In the genomic region with DNA sequence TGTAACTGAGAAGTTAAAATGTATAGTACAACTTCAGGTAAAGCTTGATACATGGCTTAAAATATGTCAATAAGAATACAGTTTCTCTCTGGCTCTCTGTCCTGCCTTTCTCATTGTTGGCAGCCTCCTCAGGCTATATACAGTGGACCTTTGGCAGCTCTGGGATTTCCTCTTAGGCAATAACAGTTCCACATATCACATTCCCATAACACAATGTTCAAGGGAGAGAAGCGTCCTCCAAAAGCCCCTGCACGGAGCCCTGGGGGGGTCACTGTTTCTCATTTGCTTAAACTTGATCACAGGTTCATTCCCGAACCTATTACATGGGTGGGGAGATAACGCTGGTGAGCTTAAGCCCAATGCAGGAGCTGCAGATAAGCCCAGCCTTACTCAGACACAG, we compare ENCODE assay signal across 2 cellular contexts.
A peak's percentile ranks its signal among the peaks of the same experiment; 100 is the strongest.
TF ChIP-seq lines count a peak whose summit lies in the region.

No MANE protein-coding gene starts in this region.

TF ChIP-seq in liver, 16 proteins besides CTCF, POLR2A, EP300 and RAD21 (continued from another document):
- TF ChIP-seq YY1 (IDR thresholded peaks at IDR 0.05) (peak; percentile 41), GABPA (IDR thresholded peaks at IDR 0.05 in 1 of 2, conservative IDR thresholded peaks at IDR 0.05 in 1 of 2) (no peak), NR2F2 (IDR thresholded peaks at IDR 0.05) (no peak), FOXA2 (IDR thresholded peaks at IDR 0.05) (peak; percentile 18), HNF4G (IDR thresholded peaks at IDR 0.05) (no peak), SP1 (IDR thresholded peaks at IDR 0.05) (peak; percentile 27), TAF1 (conservative IDR thresholded peaks at IDR 0.05) (no peak)
- TF ChIP-seq, protein P1, sequence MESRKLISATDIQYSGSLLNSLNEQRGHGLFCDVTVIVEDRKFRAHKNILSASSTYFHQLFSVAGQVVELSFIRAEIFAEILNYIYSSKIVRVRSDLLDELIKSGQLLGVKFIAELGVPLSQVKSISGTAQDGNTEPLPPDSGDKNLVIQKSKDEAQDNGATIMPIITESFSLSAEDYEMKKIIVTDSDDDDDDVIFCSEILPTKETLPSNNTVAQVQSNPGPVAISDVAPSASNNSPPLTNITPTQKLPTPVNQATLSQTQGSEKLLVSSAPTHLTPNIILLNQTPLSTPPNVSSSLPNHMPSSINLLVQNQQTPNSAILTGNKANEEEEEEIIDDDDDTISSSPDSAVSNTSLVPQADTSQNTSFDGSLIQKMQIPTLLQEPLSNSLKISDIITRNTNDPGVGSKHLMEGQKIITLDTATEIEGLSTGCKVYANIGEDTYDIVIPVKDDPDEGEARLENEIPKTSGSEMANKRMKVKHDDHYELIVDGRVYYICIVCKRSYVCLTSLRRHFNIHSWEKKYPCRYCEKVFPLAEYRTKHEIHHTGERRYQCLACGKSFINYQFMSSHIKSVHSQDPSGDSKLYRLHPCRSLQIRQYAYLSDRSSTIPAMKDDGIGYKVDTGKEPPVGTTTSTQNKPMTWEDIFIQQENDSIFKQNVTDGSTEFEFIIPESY (IDR thresholded peaks at IDR 0.05), result no peak
- TF ChIP-seq, protein P2, sequence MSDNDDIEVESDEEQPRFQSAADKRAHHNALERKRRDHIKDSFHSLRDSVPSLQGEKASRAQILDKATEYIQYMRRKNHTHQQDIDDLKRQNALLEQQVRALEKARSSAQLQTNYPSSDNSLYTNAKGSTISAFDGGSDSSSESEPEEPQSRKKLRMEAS (IDR thresholded peaks at IDR 0.05), result peak; percentile 37
- TF ChIP-seq, protein P3, sequence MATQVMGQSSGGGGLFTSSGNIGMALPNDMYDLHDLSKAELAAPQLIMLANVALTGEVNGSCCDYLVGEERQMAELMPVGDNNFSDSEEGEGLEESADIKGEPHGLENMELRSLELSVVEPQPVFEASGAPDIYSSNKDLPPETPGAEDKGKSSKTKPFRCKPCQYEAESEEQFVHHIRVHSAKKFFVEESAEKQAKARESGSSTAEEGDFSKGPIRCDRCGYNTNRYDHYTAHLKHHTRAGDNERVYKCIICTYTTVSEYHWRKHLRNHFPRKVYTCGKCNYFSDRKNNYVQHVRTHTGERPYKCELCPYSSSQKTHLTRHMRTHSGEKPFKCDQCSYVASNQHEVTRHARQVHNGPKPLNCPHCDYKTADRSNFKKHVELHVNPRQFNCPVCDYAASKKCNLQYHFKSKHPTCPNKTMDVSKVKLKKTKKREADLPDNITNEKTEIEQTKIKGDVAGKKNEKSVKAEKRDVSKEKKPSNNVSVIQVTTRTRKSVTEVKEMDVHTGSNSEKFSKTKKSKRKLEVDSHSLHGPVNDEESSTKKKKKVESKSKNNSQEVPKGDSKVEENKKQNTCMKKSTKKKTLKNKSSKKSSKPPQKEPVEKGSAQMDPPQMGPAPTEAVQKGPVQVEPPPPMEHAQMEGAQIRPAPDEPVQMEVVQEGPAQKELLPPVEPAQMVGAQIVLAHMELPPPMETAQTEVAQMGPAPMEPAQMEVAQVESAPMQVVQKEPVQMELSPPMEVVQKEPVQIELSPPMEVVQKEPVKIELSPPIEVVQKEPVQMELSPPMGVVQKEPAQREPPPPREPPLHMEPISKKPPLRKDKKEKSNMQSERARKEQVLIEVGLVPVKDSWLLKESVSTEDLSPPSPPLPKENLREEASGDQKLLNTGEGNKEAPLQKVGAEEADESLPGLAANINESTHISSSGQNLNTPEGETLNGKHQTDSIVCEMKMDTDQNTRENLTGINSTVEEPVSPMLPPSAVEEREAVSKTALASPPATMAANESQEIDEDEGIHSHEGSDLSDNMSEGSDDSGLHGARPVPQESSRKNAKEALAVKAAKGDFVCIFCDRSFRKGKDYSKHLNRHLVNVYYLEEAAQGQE (IDR thresholded peaks at IDR 0.05), result no peak

TF ChIP-seq in HepG2, 621 proteins besides CTCF, POLR2A, EP300 and RAD21 (continued from another document):
- TF ChIP-seq, protein P4, sequence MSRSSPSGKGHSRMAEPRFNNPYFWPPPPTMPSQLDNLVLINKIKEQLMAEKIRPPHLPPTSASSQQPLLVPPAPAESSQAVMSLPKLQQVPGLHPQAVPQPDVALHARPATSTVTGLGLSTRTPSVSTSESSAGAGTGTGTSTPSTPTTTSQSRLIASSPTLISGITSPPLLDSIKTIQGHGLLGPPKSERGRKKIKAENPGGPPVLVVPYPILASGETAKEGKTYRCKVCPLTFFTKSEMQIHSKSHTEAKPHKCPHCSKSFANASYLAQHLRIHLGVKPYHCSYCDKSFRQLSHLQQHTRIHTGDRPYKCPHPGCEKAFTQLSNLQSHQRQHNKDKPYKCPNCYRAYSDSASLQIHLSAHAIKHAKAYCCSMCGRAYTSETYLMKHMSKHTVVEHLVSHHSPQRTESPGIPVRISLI (CRISPR knock-in tag; IDR thresholded peaks at IDR 0.05; ENCODE audit: borderline replicate concordance), result no peak
- TF ChIP-seq ZNF383 (CRISPR knock-in tag; IDR thresholded peaks at IDR 0.05; ENCODE audit: borderline replicate concordance) (no peak), ZSCAN29 (CRISPR knock-in tag; conservative IDR thresholded peaks at IDR 0.05) (no peak), KLF16 (CRISPR knock-in tag; IDR thresholded peaks at IDR 0.05) (no peak), JARID2 (CRISPR knock-in tag; IDR thresholded peaks at IDR 0.05; ENCODE audit: insufficient replicate concordance) (no peak), ZNF660 (CRISPR knock-in tag; IDR thresholded peaks at IDR 0.05; ENCODE audit: borderline replicate concordance, low read depth) (no peak), JUN (CRISPR knock-in tag; IDR thresholded peaks at IDR 0.05) (no peak)
